8 cellular contexts compared by ENCODE assay signal in genomic region chr17:29154516-29155234, GRCh38. TPM values are rescaled to one million over a fixed set of nuclear protein-coding genes. Genes with fewer than 3 reads are reported as not detected.
DNase-seq lines count a peak whose midpoint lies in the region; ATAC-seq, FAIRE-seq and TF ChIP-seq lines count a peak whose summit lies in the region.

No MANE protein-coding gene starts in this region.

- H3K4me3 ChIP-seq in PC-9 (no peak overlapping the region), endothelial cell of umbilical vein (replicated peaks in 1 of 3; ENCODE audit: insufficient read depth in 1 of 3, low read depth in 1 of 3, low read length in 3 of 3) (no peak overlapping the region), neutrophil (ENCODE audit: low read depth in 1 of 2, low read length in 1 of 2) (no peak overlapping the region)

- H4K20me1 ChIP-seq in PC-9 (ENCODE audit: insufficient read depth) (no peaks in the 10 kb centered on the region; the same call in 1 of the 2 replicates), endothelial cell of umbilical vein (replicated peaks; ENCODE audit: control insufficient read depth, extremely low read depth, insufficient read depth, low read length) (no peaks in the 10 kb centered on the region)

- H3K36me3 ChIP-seq in PC-9 (ENCODE audit: low read depth): 0 out of 2 replicates have a peak, but pooled peaks cover 6% of the 10 kb centered on the region
- no peaks in the 10 kb centered on the region for H3K36me3 ChIP-seq in endothelial cell of umbilical vein (ENCODE audit: control insufficient read depth in 2 of 2, extremely low read depth in 1 of 2, insufficient read depth in 2 of 2, low read length in 2 of 2)
- no peaks in the 10 kb centered on the region for H3K36me3 ChIP-seq in neutrophil

- peaks cover 95% of the 10 kb centered on the region for H3K79me2 ChIP-seq in PC-9 (ENCODE audit: low read depth)
- no peaks in the 10 kb centered on the region for H3K79me2 ChIP-seq in endothelial cell of umbilical vein (ENCODE audit: control insufficient read depth, insufficient read depth, low read length)

- H3K9ac ChIP-seq in endothelial cell of umbilical vein (replicated peaks; ENCODE audit: extremely low read depth, insufficient read depth, low read length): no peak overlapping the region

- dilution Hi-C loops in endothelial cell of umbilical vein (cut with MboI; ENCODE audit: extremely low pct_ligation_motif_present, low sequenced_read_pairs): no loop called here

- intact Hi-C loops in PC-9 (cut with micrococcal nuclease; ENCODE audit: unreplicated experiment) (loop anchor here (1.0 kb wide), 1 partner anchor 25 kb away; no protein-coding TSS in a partner anchor), endothelial cell of umbilical vein (cut with micrococcal nuclease) (no loop called here)

- peak overlapping the region; percentile 91 for H3K27ac ChIP-seq in PC-9
- H3K27ac ChIP-seq in endothelial cell of umbilical vein (ENCODE audit: insufficient read depth, low read depth, low read length): no peak overlapping the region
- peak overlapping the region; percentile 17 for H3K27ac ChIP-seq in neutrophil

- CTCF ChIA-PET in PC-9 (lab: Charles Lee): interaction anchor here (1.0 to 1.6 kb wide), 3 partner anchors 23 to 64 kb away, joined by 3 to 15 read pairs (median 3); partner anchors contain the start of gene MYO18A
- CTCF ChIA-PET in endothelial cell of umbilical vein (lab: Charles Lee): interaction anchor here (0.6 to 4.2 kb wide), 10 partner anchors 9 to 138 kb away, joined by 3 to 44 read pairs (median 4); partner anchors contain the start of gene MYO18A

- no peaks in the 10 kb centered on the region for H3K9me3 ChIP-seq in PC-9 (ENCODE audit: insufficient read depth, low read depth)
- no peaks in the 10 kb centered on the region for H3K9me3 ChIP-seq in endothelial cell of umbilical vein (replicated peaks; ENCODE audit: control insufficient read depth, insufficient read depth, low read length)
- no peaks in the 10 kb centered on the region for H3K9me3 ChIP-seq in neutrophil

- peak; percentile 43 for FAIRE-seq in endothelial cell of umbilical vein (lab: Jason Lieb, UNC)

- peaks cover 100% of the 10 kb centered on the region for H3K4me1 ChIP-seq in PC-9 (replicated peaks; ENCODE audit: insufficient read depth)
- H3K4me1 ChIP-seq in endothelial cell of umbilical vein (ENCODE audit: control insufficient read depth, extremely low read depth, insufficient read depth, low read length): peaks cover 31% of the 10 kb centered on the region
- peaks cover 10 to 12% of the 10 kb centered on the region in 2 experiments for H3K4me1 ChIP-seq in neutrophil (ENCODE audit: control insufficient read depth in 1 of 2, insufficient read depth in 1 of 2, low read depth in 1 of 2, low read length in 1 of 2)

- no peak for ATAC-seq in GM21390 (IDR thresholded peaks at IDR 0.05; ENCODE audit: unreplicated experiment)

- POLR2A ChIA-PET in PC-9 (lab: Charles Lee; ENCODE audit: unreplicated experiment) (interaction anchor here (0.6 to 1.9 kb wide), 8 partner anchors 21 to 426 kb away, joined by 3 to 14 read pairs (median 4); partner anchors contain the start of genes MYO18A and NEK8), endothelial cell of umbilical vein (lab: Charles Lee) (no interaction called here)

- H3F3A ChIP-seq in PC-9 (ENCODE audit: insufficient read depth, low read depth): peaks cover 94% of the 10 kb centered on the region

- TF ChIP-seq CTCF in PC-9 (conservative IDR thresholded peaks at IDR 0.05): no peak
- no peak for TF ChIP-seq CTCF in endothelial cell of umbilical vein (IDR thresholded peaks at IDR 0.05; ENCODE audit: extremely low read depth in 1 of 2, insufficient read depth in 1 of 2, low read depth in 1 of 2, low read length in 2 of 2)
- TF ChIP-seq CTCF in neutrophil (IDR thresholded peaks at IDR 0.05): no peak

- H3K27me3 ChIP-seq in PC-9 (ENCODE audit: insufficient read depth, low read depth) (no peaks in the 10 kb centered on the region), endothelial cell of umbilical vein (ENCODE audit: control insufficient read depth in 2 of 2, insufficient read depth in 2 of 2, low read length in 2 of 2) (no peaks in the 10 kb centered on the region), neutrophil (peaks cover 8% of the 10 kb centered on the region)

- peak overlapping the region; percentile 82 for H3K4me2 ChIP-seq in PC-9
- H3K4me2 ChIP-seq in endothelial cell of umbilical vein (ENCODE audit: insufficient read depth, low read length): no peak overlapping the region

- H3K9me1 ChIP-seq in endothelial cell of umbilical vein (replicated peaks; ENCODE audit: control insufficient read depth, extremely low read depth, insufficient read depth, low read length): no peaks in the 10 kb centered on the region

- DNase-seq in C1 segment of cervical spinal cord (lab: John Stamatoyannopoulos, UW) (peak in 9 of 14 donors; percentile 15 to 74 (median 49)), PC-9 (peak; percentile 53 to 71), endothelial cell of umbilical vein (ENCODE audit: low read depth, low spot score) (peak; percentile 19), iPS-NIHi11 (ENCODE audit: low spot score) (no peak), NCI-H2029 (lab: John Stamatoyannopoulos, UW) (no peak), GM03348 (ENCODE audit: low spot score) (no peak)

- no peak for TF ChIP-seq POLR2A in endothelial cell of umbilical vein (IDR thresholded peaks at IDR 0.05; ENCODE audit: low read depth, low read length)

- BruUV-seq in PC-9 (replicated peaks; lab: Mats Ljungman, UMichigan) (TSS peak; percentile 42), endothelial cell of umbilical vein (replicated peaks; lab: Mats Ljungman, UMichigan) (no TSS peak)

- no peak overlapping the region for H2AFZ ChIP-seq in PC-9
- no peak overlapping the region for H2AFZ ChIP-seq in endothelial cell of umbilical vein (ENCODE audit: low read depth, low read length)

- no peaks in the 10 kb centered on the region for H3K9me2 ChIP-seq in PC-9 (ENCODE audit: insufficient read depth)

TF ChIP-seq in endothelial cell of umbilical vein, 7 proteins besides CTCF, POLR2A, EP300 and RAD21:
- TF ChIP-seq POLR2AphosphoS5 (IDR thresholded peaks at IDR 0.05; ENCODE audit: insufficient read depth, low read depth, low read length): no peak
TF ChIP-seq in endothelial cell of umbilical vein: peak in this region for 0.

RNA-seq across cellular contexts. Expression of gene MYO18A, which starts 25.5 kb away (rescaled TPM):
- total RNA-seq in PC-9 (2021) (150 and 158 TPM in 2 replicates), endothelial cell of umbilical vein (20.6 and 28.3 TPM in 2 replicates)
- 3.9 and 4.5 TPM in 2 replicates for polyA plus RNA-seq in endothelial cell of umbilical vein
- polyA plus RNA-seq in endothelial cell of umbilical vein (2011; cell fraction: cytosol; rRNA removed): 3.7 and 4.6 TPM in 2 replicates
- 17.3 and 26.0 TPM in 2 replicates for polyA plus RNA-seq in endothelial cell of umbilical vein (2011; cell fraction: nucleus; rRNA removed)
- polyA plus RNA-seq in endothelial cell of umbilical vein (2012): 15.0 and 19.6 TPM in 2 replicates
- 17.9 and 22.6 TPM in 2 replicates for polyA minus RNA-seq in endothelial cell of umbilical vein
- polyA minus RNA-seq in endothelial cell of umbilical vein (2011; cell fraction: cytosol; rRNA and poly(A)+ RNA removed): 19.3 TPM
- polyA minus RNA-seq in endothelial cell of umbilical vein (2011; cell fraction: nucleus; rRNA and poly(A)+ RNA removed): 22.6 and 25.2 TPM in 2 replicates

Comparison
In these comparisons a context has a peak if more than half of its experiments do, and no peak if none do; other contexts are left out.
1. DNase-seq: peak in C1 segment of cervical spinal cord (9 of 14), PC-9 (2 of 2) and endothelial cell of umbilical vein (single experiment); none in iPS-NIHi11 (single experiment), NCI-H2029 (single experiment) and GM03348 (single experiment).